In genomic region chr9:113596616-113597320, GRCh38 we compare ENCODE assay signal across 20 cellular contexts.
DNase-seq lines count a peak whose midpoint lies in the region; ATAC-seq and TF ChIP-seq lines count a peak whose summit lies in the region.
"Had no signal": no experiment of that assay in that cellular context is flagged by ENCODE, and none has a peak within 500 bp of the region (broad histone marks: within the 10 kb centered on the region; RNA-seq: fewer than 3 reads in every experiment).

No MANE protein-coding gene starts in this region.

- no peak overlapping the region for H2BK5ac ChIP-seq in mesenchymal stem cell (ENCODE audit: low read depth, low read length, poor library complexity, severe bottlenecking)

- no peak for TF ChIP-seq CTCF in coronary artery (IDR thresholded peaks at IDR 0.05)

- H3K4me3 ChIP-seq in adipocyte (ENCODE audit: low read length) (peak overlapping the region; percentile 89), coronary artery (peak overlapping the region; percentile 77), mesenchymal stem cell (ENCODE audit: insufficient read depth in 1 of 2, low read depth in 1 of 2, low read length in 2 of 2) (peak overlapping the region in 1 of 2 experiments; percentile 87)
- H3K4me3 ChIP-seq: tibial nerve had no signal

- H3K4me1 ChIP-seq in adipocyte (ENCODE audit: control insufficient read depth, insufficient read depth, low read length), result peaks cover 60% of the 10 kb centered on the region
- H3K4me1 ChIP-seq in mesenchymal stem cell (ENCODE audit: control insufficient read depth, insufficient read depth, low read depth, low read length), result peaks cover 60% of the 10 kb centered on the region

- H4K8ac ChIP-seq in mesenchymal stem cell (ENCODE audit: low read length), result no peak overlapping the region

- H3K14ac ChIP-seq in mesenchymal stem cell (ENCODE audit: low read length in 2 of 2), result no peak overlapping the region

- H3K18ac ChIP-seq in mesenchymal stem cell (ENCODE audit: low read depth in 1 of 2, low read length in 2 of 2), result no peak overlapping the region

- H2BK15ac ChIP-seq in mesenchymal stem cell (ENCODE audit: low read depth, poor library complexity, severe bottlenecking), result no peak overlapping the region

- H3K4me3 Mint-ChIP-seq in stimulated activated effector memory CD8-positive, alpha-beta T cell treated with anti-CD3 and anti-CD28 coated beads, Interleukin-12 subunit alpha, Interleukin-12 subunit beta, amount 100 ng/mL, for 72 hours, result no peak overlapping the region
- H3K4me3 Mint-ChIP-seq: activated CD8-positive, alpha-beta memory T cell treated with anti-CD3 and anti-CD28 coated beads, Interleukin-2, amount 10 ng/mL, durations not matched to agents 7 days and 5 days; dendritic cell treated with granulocyte-macrophage colony-stimulating factor and Interleukin-4, amounts not matched to agents 40 ng/mL and 50 ng/mL, for 4 days had no signal

- H4K91ac ChIP-seq in mesenchymal stem cell (ENCODE audit: low read length), result no peak overlapping the region

- H3K9me3 Mint-ChIP-seq in stimulated activated effector memory CD8-positive, alpha-beta T cell treated with anti-CD3 and anti-CD28 coated beads, Interleukin-12 subunit alpha, Interleukin-12 subunit beta, amount 100 ng/mL, for 72 hours, result no peaks in the 10 kb centered on the region
- H3K9me3 Mint-ChIP-seq: dendritic cell treated with granulocyte-macrophage colony-stimulating factor and Interleukin-4, amounts not matched to agents 40 ng/mL and 50 ng/mL, for 4 days had no signal

- H3K27me3 ChIP-seq in adipocyte (replicated peaks; ENCODE audit: control insufficient read depth, insufficient read depth, low read length) (no peaks in the 10 kb centered on the region), mesenchymal stem cell (ENCODE audit: control insufficient read depth in 1 of 2, insufficient read depth in 1 of 2, low read length in 2 of 2) (no peaks in the 10 kb centered on the region)
- H3K27me3 ChIP-seq: tibial nerve had no signal

- no peak overlapping the region for H2AFZ ChIP-seq in mesenchymal stem cell (ENCODE audit: low read depth, low read length)

- no peak overlapping the region for H3K4ac ChIP-seq in mesenchymal stem cell (ENCODE audit: low read depth in 1 of 2, low read length in 2 of 2)

- H2BK120ac ChIP-seq in mesenchymal stem cell (ENCODE audit: low read depth, low read length), result no peak overlapping the region

- no peak overlapping the region for H3K23ac ChIP-seq in mesenchymal stem cell (ENCODE audit: low read length in 2 of 2)

- peak overlapping the region; percentile 78 for H3K27ac Mint-ChIP-seq in stimulated activated effector memory CD8-positive, alpha-beta T cell treated with anti-CD3 and anti-CD28 coated beads, Interleukin-12 subunit alpha, Interleukin-12 subunit beta, amount 100 ng/mL, for 72 hours
- H3K27ac Mint-ChIP-seq: activated CD8-positive, alpha-beta memory T cell treated with anti-CD3 and anti-CD28 coated beads, Interleukin-2, amount 10 ng/mL, durations not matched to agents 7 days and 5 days; dendritic cell treated with granulocyte-macrophage colony-stimulating factor and Interleukin-4, amounts not matched to agents 40 ng/mL and 50 ng/mL, for 4 days had no signal

- H3K27ac ChIP-seq in coronary artery, result peak overlapping the region; percentile 76 to 95
- no peak overlapping the region for H3K27ac ChIP-seq in mesenchymal stem cell (ENCODE audit: low read length, poor library complexity, severe bottlenecking)
- H3K27ac ChIP-seq: C4-2B, HL-60, tibial nerve had no signal

- H3K79me1 ChIP-seq in mesenchymal stem cell (replicated peaks; ENCODE audit: low read length, poor library complexity, severe bottlenecking), result no peaks in the 10 kb centered on the region

- H2BK12ac ChIP-seq in mesenchymal stem cell (ENCODE audit: low read length in 2 of 2), result no peak overlapping the region

- no peak for ATAC-seq in stimulated activated effector memory CD8-positive, alpha-beta T cell treated with anti-CD3 and anti-CD28 coated beads, Interleukin-12 subunit alpha, Interleukin-12 subunit beta, amount 100 ng/mL, for 72 hours
- ATAC-seq in HG03460 (IDR thresholded peaks at IDR 0.05; ENCODE audit: unreplicated experiment), result no peak
- ATAC-seq: activated CD8-positive, alpha-beta memory T cell treated with anti-CD3 and anti-CD28 coated beads, Interleukin-2, amount 10 ng/mL, durations not matched to agents 7 days and 5 days had no signal

- H3K9ac ChIP-seq in adipocyte (ENCODE audit: low read length), result peak overlapping the region; percentile 33
- H3K9ac ChIP-seq in mesenchymal stem cell (ENCODE audit: low read length), result peak overlapping the region; percentile 72

- 98% methylated on average over 27 of the region's 27 CpGs for whole genome bisulfite sequencing in mesenchymal stem cell

- H3K9me3 ChIP-seq in adipocyte (ENCODE audit: control insufficient read depth, low read length) (no peaks in the 10 kb centered on the region), mesenchymal stem cell (ENCODE audit: control insufficient read depth, low read length) (no peaks in the 10 kb centered on the region)
- H3K9me3 ChIP-seq: tibial nerve had no signal

- H2AK5ac ChIP-seq in mesenchymal stem cell (ENCODE audit: low read length, severe bottlenecking), result no peak overlapping the region

- peak overlapping the region; percentile 22 for H3K4me2 ChIP-seq in mesenchymal stem cell (ENCODE audit: low read length, poor library complexity, severe bottlenecking)

- H3K36me3 ChIP-seq in adipocyte (ENCODE audit: control insufficient read depth, insufficient read depth, low read length, severe bottlenecking) (peaks cover 26% of the 10 kb centered on the region), mesenchymal stem cell (ENCODE audit: control insufficient read depth in 1 of 2, insufficient read depth in 2 of 2, low read depth in 1 of 2, low read length in 2 of 2) (peaks cover 33 to 41% of the 10 kb centered on the region in 2 experiments)

- DNase-seq in adipocyte (ENCODE audit: low read depth), result no peak
- no peak for DNase-seq in coronary artery (ENCODE audit: low spot score)
- DNase-seq in mesenchymal stem cell, result no peak
- no peak for DNase-seq in stimulated activated effector memory CD8-positive, alpha-beta T cell treated with anti-CD3 and anti-CD28 coated beads, Interleukin-12 subunit alpha, Interleukin-12 subunit beta, amount 100 ng/mL, for 72 hours (ENCODE audit: low spot score in 2 of 2)
- DNase-seq in islet precursor cell, result no peak
- no peak for DNase-seq in NCI-H2029 (lab: John Stamatoyannopoulos, UW)
- DNase-seq: activated CD4-positive, alpha-beta T cell treated with anti-CD3 and anti-CD28 coated beads for 1 hour; activated CD8-positive, alpha-beta memory T cell treated with anti-CD3 and anti-CD28 coated beads, Interleukin-2, amount 10 ng/mL, durations not matched to agents 7 days and 5 days; activated effector memory CD4-positive, alpha-beta T cell treated with anti-CD3 and anti-CD28 coated beads, Interleukin-2, amount 50 U/mL, for 16 hours; anterior cingulate cortex; DMS153; MV-4-11; NCI-H2029 treated with DMSO at 0.1 percent for 48 hours; NCI-H510A; small intestine had no signal

- H3K4me1 Mint-ChIP-seq in stimulated activated effector memory CD8-positive, alpha-beta T cell treated with anti-CD3 and anti-CD28 coated beads, Interleukin-12 subunit alpha, Interleukin-12 subunit beta, amount 100 ng/mL, for 72 hours, result peaks cover 27% of the 10 kb centered on the region

- peaks cover 87% of the 10 kb centered on the region for H3K36me3 Mint-ChIP-seq in stimulated activated effector memory CD8-positive, alpha-beta T cell treated with anti-CD3 and anti-CD28 coated beads, Interleukin-12 subunit alpha, Interleukin-12 subunit beta, amount 100 ng/mL, for 72 hours
